23 cellular contexts compared by ENCODE assay signal in the genomic region with DNA sequence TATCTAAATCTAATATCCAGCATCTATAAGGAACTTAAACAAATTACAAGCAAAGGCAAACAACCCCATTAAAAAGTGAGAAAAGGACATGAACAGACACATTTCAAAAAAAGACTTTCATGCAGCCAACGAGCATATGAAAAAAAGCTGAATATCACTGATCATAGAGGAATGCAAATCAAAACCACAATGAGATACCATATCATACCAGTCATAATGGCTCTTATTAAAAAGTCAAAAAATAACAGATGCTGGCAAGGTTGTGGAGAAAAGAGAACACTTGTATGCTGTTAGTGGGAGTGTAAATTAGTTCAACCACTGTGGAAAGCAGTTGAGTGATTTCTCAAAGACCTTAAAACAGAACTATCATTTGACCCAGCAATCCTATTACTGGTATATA.
DNase-seq lines count a peak whose midpoint lies in the region; TF ChIP-seq lines count a peak whose summit lies in the region.
"Had no signal": no experiment of that assay in that cellular context is flagged by ENCODE, and none has a peak within 500 bp of the region (broad histone marks: within the 10 kb centered on the region; RNA-seq: fewer than 3 reads in every experiment).

No MANE protein-coding gene starts in this region.

- H3K4me1 ChIP-seq in neural progenitor cell, result no peaks in the 10 kb centered on the region
- H3K4me1 ChIP-seq: heart right ventricle had no signal

- no peaks in the 10 kb centered on the region for H3K9me3 Mint-ChIP-seq in neural progenitor cell
- peaks cover 1% of the 10 kb centered on the region for H3K9me3 Mint-ChIP-seq in activated CD4-positive, alpha-beta T cell treated with anti-CD3 and anti-CD28 coated beads, Interleukin-2, amount 10 ng/mL, durations not matched to agents 7 days and 5 days
- H3K9me3 Mint-ChIP-seq: GM23338, type B pancreatic cell had no signal

- POLR2A ChIA-PET in activated CD4-positive, alpha-beta T cell treated with anti-CD3 and anti-CD28 coated beads, Interleukin-2, amount 10 ng/mL, durations not matched to agents 7 days and 5 days (lab: Charles Lee), result no interaction called here

- H3K36me3 ChIP-seq in neural progenitor cell, result no peaks in the 10 kb centered on the region
- H3K36me3 ChIP-seq: heart right ventricle had no signal

- no peak overlapping the region for H3K9ac ChIP-seq in neural progenitor cell
- H3K9ac ChIP-seq: KMS-11 had no signal

- H2AFZ ChIP-seq in neural progenitor cell (replicated peaks), result no peak overlapping the region
- H2AFZ ChIP-seq: GM23338 had no signal

- CTCF ChIA-PET in activated CD4-positive, alpha-beta T cell treated with anti-CD3 and anti-CD28 coated beads, Interleukin-2, amount 10 ng/mL, durations not matched to agents 7 days and 5 days (lab: Charles Lee), result no interaction called here

- no peak overlapping the region for H3K4me2 ChIP-seq in neural progenitor cell
- H3K4me2 ChIP-seq: GM23338, KMS-11 had no signal

- TF ChIP-seq CTCF in fibroblast of mammary gland (conservative IDR thresholded peaks at IDR 0.05; ENCODE audit: control insufficient read depth, insufficient read depth, low read depth, low read length) (no peak), neural progenitor cell (IDR thresholded peaks at IDR 0.05) (no peak), GM20000 (IDR thresholded peaks at IDR 0.05; ENCODE audit: extremely low read depth, missing control alignments) (no peak)

- H3K27ac ChIP-seq in neural progenitor cell, result no peak overlapping the region
- H3K27ac ChIP-seq: heart right ventricle, KMS-11, skin epidermis, VCaP had no signal

- no peaks in the 10 kb centered on the region for H3K27me3 ChIP-seq in neural progenitor cell
- H3K27me3 ChIP-seq: heart right ventricle had no signal

- no peaks in the 10 kb centered on the region for H3K9me3 ChIP-seq in neural progenitor cell (ENCODE audit: low read depth)
- H3K9me3 ChIP-seq: heart right ventricle had no signal

- no peaks in the 10 kb centered on the region for H3K4me1 Mint-ChIP-seq in neural progenitor cell
- H3K4me1 Mint-ChIP-seq in activated CD4-positive, alpha-beta T cell treated with anti-CD3 and anti-CD28 coated beads, Interleukin-2, amount 10 ng/mL, durations not matched to agents 7 days and 5 days, result no peaks in the 10 kb centered on the region
- H3K4me1 Mint-ChIP-seq: CD4-positive, alpha-beta memory T cell; GM23338 had no signal

- H3F3A ChIP-seq in neural progenitor cell (ENCODE audit: low read depth), result no peaks in the 10 kb centered on the region

- H3K36me3 Mint-ChIP-seq in neural progenitor cell, result no peaks in the 10 kb centered on the region
- no peaks in the 10 kb centered on the region for H3K36me3 Mint-ChIP-seq in activated CD4-positive, alpha-beta T cell treated with anti-CD3 and anti-CD28 coated beads, Interleukin-2, amount 10 ng/mL, durations not matched to agents 7 days and 5 days (ENCODE audit: low read depth)
- H3K36me3 Mint-ChIP-seq: activated naive CD4-positive, alpha-beta T cell treated with anti-CD3 and anti-CD28 coated beads, Interleukin-2, amount 50 U/mL, for 72 hours; CD4-positive, alpha-beta memory T cell; type B pancreatic cell had no signal

- H3K27me3 Mint-ChIP-seq in neural progenitor cell (ENCODE audit: insufficient read depth, low read depth), result no peaks in the 10 kb centered on the region
- H3K27me3 Mint-ChIP-seq in activated CD4-positive, alpha-beta T cell treated with anti-CD3 and anti-CD28 coated beads, Interleukin-2, amount 10 ng/mL, durations not matched to agents 7 days and 5 days, result no peaks in the 10 kb centered on the region
- H3K27me3 Mint-ChIP-seq: CD4-positive, alpha-beta memory T cell; type B pancreatic cell had no signal

- DNase-seq in HT1080 (ENCODE audit: low read depth) (peak; percentile 39), amniotic epithelial cell (ENCODE audit: low read depth) (peak; percentile 38), fibroblast of mammary gland (ENCODE audit: low read depth) (peak; percentile 31), stromal cell of bone marrow (ENCODE audit: low read depth) (peak; percentile 10), neural progenitor cell (ENCODE audit: low spot score) (no peak), GM20000 (ENCODE audit: low spot score) (no peak)
- DNase-seq in activated CD4-positive, alpha-beta T cell treated with anti-CD3 and anti-CD28 coated beads, Interleukin-2, amount 10 ng/mL, durations not matched to agents 7 days and 5 days, result no peak
- DNase-seq: activated CD4-positive, alpha-beta T cell treated with anti-CD3 and anti-CD28 coated beads, Interleukin-2, amount 50 U/mL, for 4 hours; CD4-positive, alpha-beta memory T cell; DMS153; effector memory CD4-positive, alpha-beta T cell; GF-D8; heart right ventricle; mesendoderm; NCI-H146; NCI-H748 treated with DMSO at 0.1 percent for 48 hours had no signal

- H3K4me3 ChIP-seq in fibroblast of mammary gland (ENCODE audit: control insufficient read depth, low read depth, low read length) (no peak overlapping the region), neural progenitor cell (no peak overlapping the region)
- H3K4me3 ChIP-seq: GM23338, heart right ventricle, skin epidermis had no signal

- no peaks in the 10 kb centered on the region for H3K79me2 ChIP-seq in neural progenitor cell (ENCODE audit: low read depth)

- no peak overlapping the region for H3K4me3 Mint-ChIP-seq in neural progenitor cell
- H3K4me3 Mint-ChIP-seq in activated CD4-positive, alpha-beta T cell treated with anti-CD3 and anti-CD28 coated beads, Interleukin-2, amount 10 ng/mL, durations not matched to agents 7 days and 5 days, result no peak overlapping the region
- H3K4me3 Mint-ChIP-seq: CD4-positive, alpha-beta memory T cell; GM23338; type B pancreatic cell had no signal

- no peak overlapping the region for H3K27ac Mint-ChIP-seq in neural progenitor cell
- no peak overlapping the region for H3K27ac Mint-ChIP-seq in activated CD4-positive, alpha-beta T cell treated with anti-CD3 and anti-CD28 coated beads, Interleukin-2, amount 10 ng/mL, durations not matched to agents 7 days and 5 days
- H3K27ac Mint-ChIP-seq: activated naive CD4-positive, alpha-beta T cell treated with anti-CD3 and anti-CD28 coated beads, Interleukin-2, amount 50 U/mL, for 72 hours; activated T-helper 2 cell treated with anti-CD3 and anti-CD28 coated beads, Interferon-gamma antibody, Interleukin-2, Interleukin-4, amounts not matched to agents 10 μg/mL and 5 μg/mL and 100 μg/mL, durations not matched to agents 14 hours and 24 hours and 36 hours; CD4-positive, alpha-beta memory T cell; GM23338; type B pancreatic cell had no signal

- H4K20me1 ChIP-seq in neural progenitor cell (ENCODE audit: low read depth), result no peaks in the 10 kb centered on the region

Comparison
In these comparisons a context has a peak if more than half of its experiments do, and no peak if none do; other contexts are left out.
1. DNase-seq: peak in HT1080 (single experiment), amniotic epithelial cell (single experiment), fibroblast of mammary gland (single experiment) and stromal cell of bone marrow (single experiment); none in neural progenitor cell (single experiment), activated CD4-positive, alpha-beta T cell treated with anti-CD3 and anti-CD28 coated beads, Interleukin-2, amount 10 ng/mL, durations not matched to agents 7 days and 5 days (single experiment) and GM20000 (single experiment).